8 cellular contexts compared by ENCODE assay signal in the genomic region with DNA sequence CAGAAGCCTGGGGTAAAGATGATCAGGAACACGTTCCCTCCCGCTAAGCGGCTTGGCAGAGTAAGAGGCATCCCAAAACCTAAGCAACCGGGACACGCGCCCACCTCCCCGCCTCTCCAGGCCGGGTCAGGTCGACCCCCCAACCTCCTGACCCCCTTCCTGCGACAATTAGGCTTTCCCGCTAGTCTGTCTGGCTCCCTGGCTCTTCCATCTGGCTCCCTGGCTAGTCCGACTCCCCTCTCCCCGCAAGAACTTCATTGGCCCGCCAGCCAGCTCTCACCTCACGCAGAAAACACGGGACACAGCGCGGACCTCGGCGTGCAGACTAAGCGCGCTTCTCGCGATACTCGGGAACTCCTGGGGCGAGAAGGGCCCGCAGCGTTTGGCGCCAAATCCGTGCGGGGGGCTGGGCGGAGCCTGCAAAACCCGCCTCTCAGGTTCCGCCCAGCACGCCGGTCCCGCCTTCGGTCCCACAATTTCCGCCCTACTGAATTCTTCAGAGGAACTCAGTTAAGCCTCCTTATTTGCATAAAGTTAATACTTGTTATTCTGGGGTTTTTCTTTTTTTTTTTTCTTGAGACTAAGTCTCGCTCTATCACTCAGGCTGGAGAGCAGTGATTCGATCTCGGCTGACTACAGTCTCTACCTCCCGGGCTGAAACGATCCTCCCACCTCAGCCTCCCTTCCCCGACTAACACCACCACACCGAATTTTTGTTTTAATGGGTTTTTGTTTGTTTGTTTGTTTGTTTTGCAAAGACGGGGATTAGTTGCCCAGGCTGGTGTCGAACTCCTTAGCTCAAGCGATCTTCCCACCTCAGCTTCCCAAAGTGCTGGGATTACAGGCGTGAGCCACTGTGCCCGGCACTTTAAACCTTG. TPM values are rescaled to one million over a fixed set of nuclear protein-coding genes. Genes with fewer than 3 reads are reported as not detected.
A peak's percentile ranks its signal among the peaks of the same experiment; 100 is the strongest.
DNase-seq lines count a peak whose midpoint lies in the region; ATAC-seq, FAIRE-seq and TF ChIP-seq lines count a peak whose summit lies in the region.

A gene with protein sequence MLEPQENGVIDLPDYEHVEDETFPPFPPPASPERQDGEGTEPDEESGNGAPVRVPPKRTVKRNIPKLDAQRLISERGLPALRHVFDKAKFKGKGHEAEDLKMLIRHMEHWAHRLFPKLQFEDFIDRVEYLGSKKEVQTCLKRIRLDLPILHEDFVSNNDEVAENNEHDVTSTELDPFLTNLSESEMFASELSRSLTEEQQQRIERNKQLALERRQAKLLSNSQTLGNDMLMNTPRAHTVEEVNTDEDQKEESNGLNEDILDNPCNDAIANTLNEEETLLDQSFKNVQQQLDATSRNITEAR (minus strand): TSS at position 327 of the 878 bp plus-strand sequence. CDS start 3,738 bp downstream, outside the sequence.

- H3K4me2 ChIP-seq in OCI-LY3 (ENCODE audit: low read length) (peak within 1 kb of the TSS; percentile 84), endothelial cell of umbilical vein (ENCODE audit: insufficient read depth, low read length) (peak within 1 kb of the TSS; percentile 80)

- TSS peak; percentile 98 for BruUV-seq in endothelial cell of umbilical vein (replicated peaks; lab: Mats Ljungman, UMichigan)

- H3K79me2 ChIP-seq in OCI-LY3 (ENCODE audit: low read length) (peaks cover 39% of the 10 kb centered on the region), endothelial cell of umbilical vein (ENCODE audit: control insufficient read depth, insufficient read depth, low read length) (peaks cover 13% of the 10 kb centered on the region)

- H2AFZ ChIP-seq in OCI-LY3 (ENCODE audit: low read depth, low read length) = peak within 1 kb of the TSS; percentile 84
- peak within 1 kb of the TSS; percentile 82 for H2AFZ ChIP-seq in endothelial cell of umbilical vein (ENCODE audit: low read depth, low read length)

- H3K9me1 ChIP-seq in endothelial cell of umbilical vein (replicated peaks; ENCODE audit: control insufficient read depth, extremely low read depth, insufficient read depth, low read length) = no peaks in the 10 kb centered on the region

- CTCF ChIA-PET in endothelial cell of umbilical vein (lab: Charles Lee) = interaction anchor here (0.8 to 4.6 kb wide), 3 partner anchors 13 to 141 kb away, joined by 3 to 33 read pairs (median 4); a partner anchor contains a TSS

- intact Hi-C loops in endothelial cell of umbilical vein (cut with micrococcal nuclease) = loop anchor here (1.0 kb wide), 3 partner anchors 13 to 141 kb away; a partner anchor contains a TSS

- no peaks in the 10 kb centered on the region for H3K27me3 ChIP-seq in OCI-LY3 (ENCODE audit: low read depth, low read length)
- no peaks in the 10 kb centered on the region for H3K27me3 ChIP-seq in endothelial cell of umbilical vein (ENCODE audit: control insufficient read depth in 2 of 2, insufficient read depth in 2 of 2, low read length in 2 of 2)

- DNase-seq in DMS 273 treated with DMSO at 0.1 percent for 48 hours (lab: John Stamatoyannopoulos, UW) (peak; percentile 81), HuH-7.5 (ENCODE audit: low spot score) (peak; percentile 89), endothelial cell of umbilical vein (ENCODE audit: low read depth, low spot score) (peak; percentile 97), midbrain (lab: John Stamatoyannopoulos, UW) (peak; percentile 88)
- peak; percentile 98 for DNase-seq in activated CD8-positive, alpha-beta memory T cell treated with anti-CD3 and anti-CD28 coated beads, Interleukin-2, amount 50 U/mL, for 48 hours
- peak; percentile 96 to 97 for DNase-seq in stimulated activated CD8-positive, alpha-beta memory T cell treated with anti-CD3 and anti-CD28 coated beads, Interleukin-15, amount 100 ng/mL, for 48 hours (ENCODE audit: low read depth in 2 of 2)

- no peaks in the 10 kb centered on the region for H4K20me1 ChIP-seq in OCI-LY3 (ENCODE audit: insufficient read depth, low read length)
- no peaks in the 10 kb centered on the region for H4K20me1 ChIP-seq in endothelial cell of umbilical vein (replicated peaks; ENCODE audit: control insufficient read depth, extremely low read depth, insufficient read depth, low read length)

- peak; percentile 95 for FAIRE-seq in endothelial cell of umbilical vein (lab: Jason Lieb, UNC)

- peak within 1 kb of the TSS; percentile 83 for H3K27ac ChIP-seq in OCI-LY3 (ENCODE audit: low read length)
- H3K27ac ChIP-seq in endothelial cell of umbilical vein (ENCODE audit: insufficient read depth, low read depth, low read length) = peak within 1 kb of the TSS; percentile 58

- peak; percentile 81 for TF ChIP-seq POLR2A in endothelial cell of umbilical vein (IDR thresholded peaks at IDR 0.05; ENCODE audit: low read depth, low read length)

- ATAC-seq in GM21528 (IDR thresholded peaks at IDR 0.05; ENCODE audit: low FRiP score, unreplicated experiment) = peak; percentile 83

- TF ChIP-seq CTCF in OCI-LY3 (IDR thresholded peaks at IDR 0.05; ENCODE audit: low read depth, low read length) (no peak), endothelial cell of umbilical vein (IDR thresholded peaks at IDR 0.05; ENCODE audit: extremely low read depth in 1 of 2, insufficient read depth in 1 of 2, low read depth in 1 of 2, low read length in 2 of 2) (no peak)

- POLR2A ChIA-PET in endothelial cell of umbilical vein (lab: Charles Lee) = interaction anchor here (0.6 to 0.7 kb wide), 2 partner anchors 13 to 431 kb away, joined by 4 read pairs; no protein-coding TSS in a partner anchor

- H3K4me1 ChIP-seq in OCI-LY3 (ENCODE audit: low read length) (peaks cover 45% of the 10 kb centered on the region), endothelial cell of umbilical vein (ENCODE audit: control insufficient read depth, extremely low read depth, insufficient read depth, low read length) (peaks cover 6% of the 10 kb centered on the region)

- H3K9me3 ChIP-seq in OCI-LY3 (ENCODE audit: insufficient read depth, low read length) (no peaks in the 10 kb centered on the region), endothelial cell of umbilical vein (replicated peaks; ENCODE audit: control insufficient read depth, insufficient read depth, low read length) (no peaks in the 10 kb centered on the region)

- H3K4me3 ChIP-seq in OCI-LY3 (ENCODE audit: low read length) (peak within 1 kb of the TSS; percentile 94), endothelial cell of umbilical vein (replicated peaks in 1 of 3; ENCODE audit: insufficient read depth in 1 of 3, low read depth in 1 of 3, low read length in 3 of 3) (peak within 1 kb of the TSS; percentile 33 to 82 (median 65))

- dilution Hi-C loops in endothelial cell of umbilical vein (cut with MboI; ENCODE audit: extremely low pct_ligation_motif_present, low sequenced_read_pairs) = no loop called here

- H3K9ac ChIP-seq in OCI-LY3 (ENCODE audit: low read length) (peak within 1 kb of the TSS; percentile 98), endothelial cell of umbilical vein (replicated peaks; ENCODE audit: extremely low read depth, insufficient read depth, low read length) (peak within 1 kb of the TSS; percentile 89)

- H3K36me3 ChIP-seq in OCI-LY3 (replicated peaks; ENCODE audit: low read depth, low read length) (peaks cover 8% of the 10 kb centered on the region), endothelial cell of umbilical vein (ENCODE audit: control insufficient read depth in 2 of 2, extremely low read depth in 1 of 2, insufficient read depth in 2 of 2, low read length in 2 of 2) (no peaks in the 10 kb centered on the region)

TF ChIP-seq in endothelial cell of umbilical vein, 7 proteins besides CTCF, POLR2A, EP300 and RAD21:
- TF ChIP-seq POLR2AphosphoS5 (IDR thresholded peaks at IDR 0.05; ENCODE audit: insufficient read depth, low read depth, low read length) (peak; percentile 68), JUN (IDR thresholded peaks at IDR 0.05; ENCODE audit: borderline replicate concordance, insufficient read depth, insufficient read length, low read depth) (no peak), EZH2 (IDR thresholded peaks at IDR 0.05; ENCODE audit: borderline replicate concordance, low read depth, low read length, severe bottlenecking) (no peak), FOS (IDR thresholded peaks at IDR 0.05; ENCODE audit: borderline replicate concordance, insufficient read depth, low read length) (peak; percentile 12), GATA2 (IDR thresholded peaks at IDR 0.05; ENCODE audit: insufficient read depth, insufficient read length, low read depth, low read length) (no peak), MYC (IDR thresholded peaks at IDR 0.05; ENCODE audit: low read depth, low read length) (peak; percentile 33)
- TF ChIP-seq, protein P1, sequence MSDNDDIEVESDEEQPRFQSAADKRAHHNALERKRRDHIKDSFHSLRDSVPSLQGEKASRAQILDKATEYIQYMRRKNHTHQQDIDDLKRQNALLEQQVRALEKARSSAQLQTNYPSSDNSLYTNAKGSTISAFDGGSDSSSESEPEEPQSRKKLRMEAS (IDR thresholded peaks at IDR 0.05; ENCODE audit: insufficient read depth, insufficient read length) = peak; percentile 39

RNA-seq across cellular contexts. Expression of the gene that starts here (rescaled TPM):
- 15.4 and 16.2 TPM in 2 replicates for total RNA-seq in endothelial cell of umbilical vein
- 2.7 and 3.6 TPM in 2 replicates for polyA plus RNA-seq in endothelial cell of umbilical vein
- polyA plus RNA-seq in endothelial cell of umbilical vein (2011; cell fraction: cytosol; rRNA removed) = 6.7 and 7.0 TPM in 2 replicates
- 5.0 and 6.0 TPM in 2 replicates for polyA plus RNA-seq in endothelial cell of umbilical vein (2011; cell fraction: nucleus; rRNA removed)
- polyA plus RNA-seq in endothelial cell of umbilical vein (2012) = 12.0 and 18.6 TPM in 2 replicates
- polyA minus RNA-seq in endothelial cell of umbilical vein = 2.0 and 2.3 TPM in 2 replicates
- 13.4 TPM for polyA minus RNA-seq in endothelial cell of umbilical vein (2011; cell fraction: cytosol; rRNA and poly(A)+ RNA removed)
- polyA minus RNA-seq in endothelial cell of umbilical vein (2011; cell fraction: nucleus; rRNA and poly(A)+ RNA removed) = 2.4 and 3.9 TPM in 2 replicates

Comparison
In these comparisons a context has a peak if more than half of its experiments do, and no peak if none do; other contexts are left out.
1. Peak in every context shown above with its lines: DNase-seq, ATAC-seq, H3K4me3 ChIP-seq and H3K27ac ChIP-seq.